In the genomic region with DNA sequence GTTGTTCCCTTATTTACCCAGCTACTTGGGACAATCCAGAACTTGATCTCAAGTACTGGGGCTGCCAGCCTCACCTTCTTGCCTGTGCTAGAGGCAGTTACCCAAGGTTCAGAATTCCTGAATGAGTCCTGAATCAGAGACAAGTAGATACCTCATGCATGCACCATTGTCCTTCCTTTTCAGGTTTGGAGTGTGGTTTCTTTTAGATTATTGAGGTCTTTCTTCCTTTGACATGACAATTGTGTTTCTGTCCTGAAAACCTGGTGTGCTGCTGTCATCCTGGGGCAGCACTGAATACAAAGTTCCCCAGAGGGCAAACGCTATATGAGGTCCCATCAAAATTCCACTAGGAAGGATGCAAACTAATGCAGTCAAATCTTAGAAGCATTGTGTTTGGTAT, we compare ENCODE assay signal across 17 cellular contexts. TPM values are rescaled to one million over a fixed set of nuclear protein-coding genes. Genes with fewer than 3 reads are reported as not detected.
DNase-seq lines count a peak whose midpoint lies in the region; ATAC-seq and TF ChIP-seq lines count a peak whose summit lies in the region.
"Had no signal": no experiment of that assay in that cellular context is flagged by ENCODE, and none has a peak within 500 bp of the region (broad histone marks: within the 10 kb centered on the region; RNA-seq: fewer than 3 reads in every experiment).

No MANE protein-coding gene starts in this region.

- peak; percentile 7 for ATAC-seq in left lung
- ATAC-seq: Panc1 had no signal

- DNase-seq in UCSD-AML1 (lab: John Stamatoyannopoulos, UW; ENCODE audit: unreplicated experiment) (peak; percentile 26), colonic mucosa (no peak), left lung (peak in 1 of 2 donors; percentile 42), stomach (no peak), ACHN (no peak), AML-193 (lab: John Stamatoyannopoulos, UW) (no peak)
- DNase-seq in T-helper 2 cell treated with Interferon-gamma antibody and Interleukin-4, amounts not matched to agents 5 μg/mL and 100 μg/mL, for 36 hours (ENCODE audit: low spot score), result no peak
- DNase-seq: DMS153, DND-41, MM.1S, NCI-H2029, NCI-H446, NCI-H526 treated with DMSO at 0.1 percent for 48 hours, SHP77 treated with DMSO at 0.1 percent for 48 hours had no signal

- in situ Hi-C loops in ACHN (cut with HindIII; ENCODE audit: low pct_ligation_motif_present, low pct_unique_long_range_greater_than_20kb, low sequenced_read_pairs), result no loop called here

- no peak overlapping the region for H3K27ac Mint-ChIP-seq in T-helper 2 cell treated with Interferon-gamma antibody and Interleukin-4, amounts not matched to agents 5 μg/mL and 100 μg/mL, for 36 hours

- TF ChIP-seq EP300 in stomach (IDR thresholded peaks at IDR 0.05), result no peak

- no peak overlapping the region for H3K4me3 Mint-ChIP-seq in T-helper 2 cell treated with Interferon-gamma antibody and Interleukin-4, amounts not matched to agents 5 μg/mL and 100 μg/mL, for 36 hours

- 82 to 96% (median 92%) methylated on average over 1 of the region's 1 CpG for WGBS in stomach, 5 donors

- H3K9ac ChIP-seq in colonic mucosa (ENCODE audit: low read depth in 2 of 2, low read length in 2 of 2), result peak overlapping the region in 1 of 2 donors; percentile 31

- H3K27ac ChIP-seq in colonic mucosa (peak overlapping the region; percentile 70), left lung (peak overlapping the region; percentile 10 to 87), stomach (peak overlapping the region in 3 of 5 donors; percentile 47 to 88 (median 87))
- H3K27ac ChIP-seq: RWPE1 had no signal

- TF ChIP-seq POLR2A in stomach (IDR thresholded peaks at IDR 0.05), result no peak

- peaks cover 38% of the 10 kb centered on the region for H3K27me3 Mint-ChIP-seq in T-helper 2 cell treated with Interferon-gamma antibody and Interleukin-4, amounts not matched to agents 5 μg/mL and 100 μg/mL, for 36 hours (ENCODE audit: low read depth)

- H3K27me3 ChIP-seq in colonic mucosa (no peaks in the 10 kb centered on the region), left lung (no peaks in the 10 kb centered on the region), stomach (no peaks in the 10 kb centered on the region)

- H3K4me3 ChIP-seq in colonic mucosa (no peak overlapping the region), left lung (no peak overlapping the region), stomach (no peak overlapping the region)

- intact Hi-C loops in colonic mucosa (cut with DNase I) (no loop called here), left lung (cut with DNase I) (no loop called here), stomach (cut with DNase I; ENCODE audit: low total_unique reads) (no loop called here)

- peaks cover 8% of the 10 kb centered on the region for H3K4me1 Mint-ChIP-seq in T-helper 2 cell treated with Interferon-gamma antibody and Interleukin-4, amounts not matched to agents 5 μg/mL and 100 μg/mL, for 36 hours (ENCODE audit: low read depth)

- no peaks in the 10 kb centered on the region for H3K9me3 ChIP-seq in colonic mucosa
- no peaks in the 10 kb centered on the region for H3K9me3 ChIP-seq in left lung
- H3K9me3 ChIP-seq in stomach, result no peaks in the 10 kb centered on the region

- H3K9me3 Mint-ChIP-seq in T-helper 2 cell treated with Interferon-gamma antibody and Interleukin-4, amounts not matched to agents 5 μg/mL and 100 μg/mL, for 36 hours, result no peaks in the 10 kb centered on the region

- H3K36me3 Mint-ChIP-seq in T-helper 2 cell treated with Interferon-gamma antibody and Interleukin-4, amounts not matched to agents 5 μg/mL and 100 μg/mL, for 36 hours (ENCODE audit: low read depth), result no peaks in the 10 kb centered on the region

- TF ChIP-seq CTCF in colonic mucosa (IDR thresholded peaks at IDR 0.05) (no peak), left lung (IDR thresholded peaks at IDR 0.05) (no peak), stomach (IDR thresholded peaks at IDR 0.05) (no peak)

- H3K4me1 ChIP-seq in colonic mucosa (peaks cover 3% of the 10 kb centered on the region), left lung (peaks cover 0 to 30% of the 10 kb centered on the region in 2 donors), stomach (peaks cover 6 to 58% (median 28%) of the 10 kb centered on the region in 4 donors)

- H3K36me3 ChIP-seq in colonic mucosa, result no peaks in the 10 kb centered on the region
- no peaks in the 10 kb centered on the region for H3K36me3 ChIP-seq in left lung
- no peaks in the 10 kb centered on the region for H3K36me3 ChIP-seq in stomach

RNA-seq across cellular contexts. Expression of gene CXCL2, which starts 3.5 kb away (rescaled TPM):
- total RNA-seq in colonic mucosa (1 to 10 TPM; 7.5 TPM), left lung (100 to 1,000 TPM in 1 of 2 donors, 10 to 100 TPM in 1; 64.4 to 114 TPM), stomach (100 to 1,000 TPM in 3 of 5 donors, 1 to 10 TPM in 1, not detected in 1; 5.1 to 388 (median 191) TPM)
- 100 to 1,000 TPM in 1 of 3 donors, 10 to 100 TPM in 1, 1 to 10 TPM in 1; 8.7 to 117 (median 46.4) TPM for polyA plus RNA-seq in stomach
- total RNA-seq: A673 had no signal

RNA-seq across cellular contexts. Expression of gene CXCL3, which starts 57.0 kb away (rescaled TPM):
- 10 to 100 TPM; 17.5 to 20.2 TPM for total RNA-seq in colonic mucosa
- 10 to 100 TPM; 12.4 to 15.2 TPM for total RNA-seq in left lung
- 10 to 100 TPM in 2 of 5 donors, 1 to 10 TPM in 2, not detected in 1; 3.5 to 94.6 (median 25.2) TPM for total RNA-seq in stomach
- polyA plus RNA-seq in stomach, result 10 to 100 TPM in 2 of 3 donors, 1 to 10 TPM in 1; 2.7 to 39.7 (median 18.5) TPM
